In genomic region chr16:81632392-81633146, GRCh38 we compare ENCODE assay signal across 1 cellular context.
TF ChIP-seq lines count a peak whose summit lies in the region.

No MANE protein-coding gene starts in this region.

TF ChIP-seq in K562, 482 proteins besides CTCF, POLR2A, EP300 and RAD21 (continued from another document and continues in another):
- no peak for TF ChIP-seq ID3 (CRISPR knock-in tag; IDR thresholded peaks at IDR 0.05)
- TF ChIP-seq ID3 (tag; IDR thresholded peaks at IDR 0.05): peak; percentile 28; the same call in 1 of the 2 replicates
- TF ChIP-seq TEAD4 (IDR thresholded peaks at IDR 0.05; ENCODE audit: low read length): 0 out of 2 replicates have a peak, but pooled peaks have one; percentile 10
- TF ChIP-seq TEAD4 (CRISPR knock-in tag; IDR thresholded peaks at IDR 0.05; ENCODE audit: borderline replicate concordance): no peak
- no peak for TF ChIP-seq ZNF143 (CRISPR knock-in tag; IDR thresholded peaks at IDR 0.05)
- TF ChIP-seq, protein P1, sequence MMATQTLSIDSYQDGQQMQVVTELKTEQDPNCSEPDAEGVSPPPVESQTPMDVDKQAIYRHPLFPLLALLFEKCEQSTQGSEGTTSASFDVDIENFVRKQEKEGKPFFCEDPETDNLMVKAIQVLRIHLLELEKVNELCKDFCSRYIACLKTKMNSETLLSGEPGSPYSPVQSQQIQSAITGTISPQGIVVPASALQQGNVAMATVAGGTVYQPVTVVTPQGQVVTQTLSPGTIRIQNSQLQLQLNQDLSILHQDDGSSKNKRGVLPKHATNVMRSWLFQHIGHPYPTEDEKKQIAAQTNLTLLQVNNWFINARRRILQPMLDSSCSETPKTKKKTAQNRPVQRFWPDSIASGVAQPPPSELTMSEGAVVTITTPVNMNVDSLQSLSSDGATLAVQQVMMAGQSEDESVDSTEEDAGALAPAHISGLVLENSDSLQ (IDR thresholded peaks at IDR 0.05): peak; percentile 40; the same call in 1 of the 2 replicates
- TF ChIP-seq ATF7 (IDR thresholded peaks at IDR 0.05): peak; percentile 61; the same call in 1 of the 2 replicates
- TF ChIP-seq, protein P2, sequence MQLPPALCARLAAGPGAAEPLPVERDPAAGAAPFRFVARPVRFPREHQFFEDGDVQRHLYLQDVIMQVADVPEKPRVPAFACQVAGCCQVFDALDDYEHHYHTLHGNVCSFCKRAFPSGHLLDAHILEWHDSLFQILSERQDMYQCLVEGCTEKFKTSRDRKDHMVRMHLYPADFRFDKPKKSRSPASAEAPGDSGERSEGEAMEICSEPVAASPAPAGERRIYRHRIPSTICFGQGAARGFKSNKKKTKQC (CRISPR knock-in tag; IDR thresholded peaks at IDR 0.05): peak; percentile 3; the same call in 1 of the 2 replicates
- TF ChIP-seq SMARCB1 (IDR thresholded peaks at IDR 0.05; ENCODE audit: insufficient read length, low read depth): no peak
- TF ChIP-seq ZKSCAN8 (CRISPR knock-in tag; IDR thresholded peaks at IDR 0.05): no peak; the same call in 1 of the 2 replicates
- TF ChIP-seq ATF1 (CRISPR knock-in tag; IDR thresholded peaks at IDR 0.05): no peak
- TF ChIP-seq ATF1 (tag; IDR thresholded peaks at IDR 0.05): peak; percentile 57
- peak; percentile 32 for TF ChIP-seq RBM25 (IDR thresholded peaks at IDR 0.05; ENCODE audit: low read depth, low read length, severe bottlenecking)
- TF ChIP-seq, protein P3, sequence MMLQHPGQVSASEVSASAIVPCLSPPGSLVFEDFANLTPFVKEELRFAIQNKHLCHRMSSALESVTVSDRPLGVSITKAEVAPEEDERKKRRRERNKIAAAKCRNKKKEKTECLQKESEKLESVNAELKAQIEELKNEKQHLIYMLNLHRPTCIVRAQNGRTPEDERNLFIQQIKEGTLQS (IDR thresholded peaks at IDR 0.05): peak; percentile 97
- TF ChIP-seq, protein P3 (CRISPR knock-in tag; conservative IDR thresholded peaks at IDR 0.05): no peak; the same call in 1 of the 2 replicates
- 0 out of 4 replicates have a peak, but pooled peaks of 1 of the 2 experiments have one; percentile 10 for TF ChIP-seq BCLAF1 (IDR thresholded peaks at IDR 0.05; ENCODE audit: borderline replicate concordance in 1 of 2, control insufficient read depth in 1 of 2, low read depth in 2 of 2, low read length in 1 of 2)
- TF ChIP-seq, protein P4, sequence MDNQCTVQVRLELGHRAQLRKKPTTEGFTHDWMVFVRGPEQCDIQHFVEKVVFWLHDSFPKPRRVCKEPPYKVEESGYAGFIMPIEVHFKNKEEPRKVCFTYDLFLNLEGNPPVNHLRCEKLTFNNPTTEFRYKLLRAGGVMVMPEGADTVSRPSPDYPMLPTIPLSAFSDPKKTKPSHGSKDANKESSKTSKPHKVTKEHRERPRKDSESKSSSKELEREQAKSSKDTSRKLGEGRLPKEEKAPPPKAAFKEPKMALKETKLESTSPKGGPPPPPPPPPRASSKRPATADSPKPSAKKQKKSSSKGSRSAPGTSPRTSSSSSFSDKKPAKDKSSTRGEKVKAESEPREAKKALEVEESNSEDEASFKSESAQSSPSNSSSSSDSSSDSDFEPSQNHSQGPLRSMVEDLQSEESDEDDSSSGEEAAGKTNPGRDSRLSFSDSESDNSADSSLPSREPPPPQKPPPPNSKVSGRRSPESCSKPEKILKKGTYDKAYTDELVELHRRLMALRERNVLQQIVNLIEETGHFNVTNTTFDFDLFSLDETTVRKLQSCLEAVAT (IDR thresholded peaks at IDR 0.05): 0 out of 4 replicates have a peak, but pooled peaks of 1 of the 2 experiments have one; percentile 20
- TF ChIP-seq ZNF589 (CRISPR knock-in tag; IDR thresholded peaks at IDR 0.05; ENCODE audit: low read depth): peak; percentile 89
- TF ChIP-seq TGIF2 (CRISPR knock-in tag; IDR thresholded peaks at IDR 0.05): no peak
- no peak for TF ChIP-seq NCOA2 (IDR thresholded peaks at IDR 0.05; ENCODE audit: partially characterized antibody in 2 of 2)
- peak; percentile 87; the same call in 1 of the 2 replicates for TF ChIP-seq TCF7 (IDR thresholded peaks at IDR 0.05; ENCODE audit: borderline replicate concordance)
- peak; percentile 53; the same call in 1 of the 2 replicates for TF ChIP-seq GABPB1 (CRISPR knock-in tag; IDR thresholded peaks at IDR 0.05)
- no peak for TF ChIP-seq ELF4 (CRISPR knock-in tag; IDR thresholded peaks at IDR 0.05)
- peak; percentile 70; the same call in 1 of the 2 replicates for TF ChIP-seq THAP7 (CRISPR knock-in tag; IDR thresholded peaks at IDR 0.05)
- TF ChIP-seq ZNF217 (CRISPR knock-in tag; IDR thresholded peaks at IDR 0.05): no peak
- no peak for TF ChIP-seq ZNF75A (CRISPR knock-in tag; IDR thresholded peaks at IDR 0.05)
- TF ChIP-seq JUND (IDR thresholded peaks at IDR 0.05; ENCODE audit: borderline replicate concordance, low read depth, low read length): peak; percentile 95
- peak; percentile 95 for TF ChIP-seq JUND (tag; IDR thresholded peaks at IDR 0.05; ENCODE audit: borderline replicate concordance, low read depth, low read length)
- TF ChIP-seq CBX5 (IDR thresholded peaks at IDR 0.05; ENCODE audit: borderline replicate concordance, low read depth): no peak
- TF ChIP-seq MLX (CRISPR knock-in tag; conservative IDR thresholded peaks at IDR 0.05): no peak
- peak; percentile 61; the same call in 1 of the 2 replicates for TF ChIP-seq L3MBTL2 (IDR thresholded peaks at IDR 0.05)
- peak; percentile 52 for TF ChIP-seq FOS (IDR thresholded peaks at IDR 0.05; ENCODE audit: extremely low read depth, insufficient read length)
- TF ChIP-seq EGR1 (conservative IDR thresholded peaks at IDR 0.05): peak; percentile 25; the same call in 1 of the 2 replicates
- TF ChIP-seq RBBP5 (IDR thresholded peaks at IDR 0.05; ENCODE audit: borderline replicate concordance, insufficient read depth, low read length, poor library complexity, severe bottlenecking): peak; percentile 55
- TF ChIP-seq ZNF175 (CRISPR knock-in tag; IDR thresholded peaks at IDR 0.05; ENCODE audit: low read depth): peak; percentile 92
- TF ChIP-seq, protein P5, sequence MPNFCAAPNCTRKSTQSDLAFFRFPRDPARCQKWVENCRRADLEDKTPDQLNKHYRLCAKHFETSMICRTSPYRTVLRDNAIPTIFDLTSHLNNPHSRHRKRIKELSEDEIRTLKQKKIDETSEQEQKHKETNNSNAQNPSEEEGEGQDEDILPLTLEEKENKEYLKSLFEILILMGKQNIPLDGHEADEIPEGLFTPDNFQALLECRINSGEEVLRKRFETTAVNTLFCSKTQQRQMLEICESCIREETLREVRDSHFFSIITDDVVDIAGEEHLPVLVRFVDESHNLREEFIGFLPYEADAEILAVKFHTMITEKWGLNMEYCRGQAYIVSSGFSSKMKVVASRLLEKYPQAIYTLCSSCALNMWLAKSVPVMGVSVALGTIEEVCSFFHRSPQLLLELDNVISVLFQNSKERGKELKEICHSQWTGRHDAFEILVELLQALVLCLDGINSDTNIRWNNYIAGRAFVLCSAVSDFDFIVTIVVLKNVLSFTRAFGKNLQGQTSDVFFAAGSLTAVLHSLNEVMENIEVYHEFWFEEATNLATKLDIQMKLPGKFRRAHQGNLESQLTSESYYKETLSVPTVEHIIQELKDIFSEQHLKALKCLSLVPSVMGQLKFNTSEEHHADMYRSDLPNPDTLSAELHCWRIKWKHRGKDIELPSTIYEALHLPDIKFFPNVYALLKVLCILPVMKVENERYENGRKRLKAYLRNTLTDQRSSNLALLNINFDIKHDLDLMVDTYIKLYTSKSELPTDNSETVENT (CRISPR knock-in tag; IDR thresholded peaks at IDR 0.05): no peak
- 0 out of 4 replicates have a peak, but pooled peaks of 1 of the 2 experiments have one; percentile 26 for TF ChIP-seq UBTF (IDR thresholded peaks at IDR 0.05; ENCODE audit: borderline replicate concordance in 1 of 2, low read depth in 2 of 2, low read length in 2 of 2)
- peak; percentile 52; the same call in 1 of the 2 replicates for TF ChIP-seq TCF7L2 (IDR thresholded peaks at IDR 0.05; ENCODE audit: low read depth, low read length)
- peak; percentile 77 to 80 for TF ChIP-seq NRF1 (conservative IDR thresholded peaks at IDR 0.05 in 1 of 2, IDR thresholded peaks at IDR 0.05 in 1 of 2)
- TF ChIP-seq RBM34 (IDR thresholded peaks at IDR 0.05; ENCODE audit: borderline replicate concordance, insufficient read depth, low read length): no peak
- TF ChIP-seq ZNF766 (CRISPR knock-in tag; conservative IDR thresholded peaks at IDR 0.05): peak; percentile 77; the same call in 1 of the 2 replicates
- no peak for TF ChIP-seq HMG20A (CRISPR knock-in tag; conservative IDR thresholded peaks at IDR 0.05)
- TF ChIP-seq, protein P6, sequence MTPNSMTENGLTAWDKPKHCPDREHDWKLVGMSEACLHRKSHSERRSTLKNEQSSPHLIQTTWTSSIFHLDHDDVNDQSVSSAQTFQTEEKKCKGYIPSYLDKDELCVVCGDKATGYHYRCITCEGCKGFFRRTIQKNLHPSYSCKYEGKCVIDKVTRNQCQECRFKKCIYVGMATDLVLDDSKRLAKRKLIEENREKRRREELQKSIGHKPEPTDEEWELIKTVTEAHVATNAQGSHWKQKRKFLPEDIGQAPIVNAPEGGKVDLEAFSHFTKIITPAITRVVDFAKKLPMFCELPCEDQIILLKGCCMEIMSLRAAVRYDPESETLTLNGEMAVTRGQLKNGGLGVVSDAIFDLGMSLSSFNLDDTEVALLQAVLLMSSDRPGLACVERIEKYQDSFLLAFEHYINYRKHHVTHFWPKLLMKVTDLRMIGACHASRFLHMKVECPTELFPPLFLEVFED (CRISPR knock-in tag; conservative IDR thresholded peaks at IDR 0.05): no peak
- peak; percentile 66 for TF ChIP-seq C11orf30 (IDR thresholded peaks at IDR 0.05; ENCODE audit: low read depth)
- peak; percentile 76 for TF ChIP-seq ADNP (tag; IDR thresholded peaks at IDR 0.05)
- TF ChIP-seq CREM (IDR thresholded peaks at IDR 0.05; ENCODE audit: low read depth): peak; percentile 89
- 0 out of 2 replicates have a peak, but pooled peaks have one; percentile 8 for TF ChIP-seq ZNF197 (CRISPR knock-in tag; IDR thresholded peaks at IDR 0.05; ENCODE audit: low read depth)
- no peak for TF ChIP-seq FOXJ2 (tag; IDR thresholded peaks at IDR 0.05)
- no peak; a peak in 1 of 4 replicates for TF ChIP-seq RCOR1 (IDR thresholded peaks at IDR 0.05; ENCODE audit: borderline replicate concordance in 1 of 2, low read depth in 2 of 2, low read length in 2 of 2)
